8 cellular contexts compared by ENCODE assay signal in genomic region chr1:212286437-212287131, GRCh38. TPM values are rescaled to one million over a fixed set of nuclear protein-coding genes. Genes with fewer than 3 reads are reported as not detected.
DNase-seq lines count a peak whose midpoint lies in the region.

No MANE protein-coding gene starts in this region.

- H3K4me1 Mint-ChIP-seq in activated naive CD4-positive, alpha-beta T cell treated with anti-CD3 and anti-CD28 coated beads, Interleukin-2, amount 10 ng/mL, durations not matched to agents 7 days and 5 days: peaks cover 55% of the 10 kb centered on the region
- H3K4me1 Mint-ChIP-seq in dendritic cell treated with granulocyte-macrophage colony-stimulating factor and Interleukin-4, amounts not matched to agents 40 ng/mL and 50 ng/mL, for 4 days (ENCODE audit: low read depth): peaks cover 48% of the 10 kb centered on the region

- H3K27ac Mint-ChIP-seq in activated naive CD4-positive, alpha-beta T cell treated with anti-CD3 and anti-CD28 coated beads, Interleukin-2, amount 10 ng/mL, durations not matched to agents 7 days and 5 days: peak overlapping the region; percentile 100
- H3K27ac Mint-ChIP-seq in dendritic cell treated with granulocyte-macrophage colony-stimulating factor and Interleukin-4, amounts not matched to agents 40 ng/mL and 50 ng/mL, for 4 days: peak overlapping the region; percentile 89

- no peaks in the 10 kb centered on the region for H3K9me3 ChIP-seq in mucosa of stomach (ENCODE audit: control insufficient read depth, low read length)

- CTCF ChIA-PET in activated naive CD4-positive, alpha-beta T cell treated with anti-CD3 and anti-CD28 coated beads, Interleukin-2, amount 10 ng/mL, durations not matched to agents 7 days and 5 days (lab: Charles Lee): interaction anchor here (0.7 to 2.4 kb wide), 9 partner anchors 28 to 606 kb away, joined by 3 to 10 read pairs (median 4); partner anchors contain the start of genes DTL and INTS7

- peak overlapping the region; percentile 97 for H3K9ac ChIP-seq in mucosa of stomach (ENCODE audit: low read length)

- no peaks in the 10 kb centered on the region for H3K9me3 Mint-ChIP-seq in activated naive CD4-positive, alpha-beta T cell treated with anti-CD3 and anti-CD28 coated beads, Interleukin-2, amount 10 ng/mL, durations not matched to agents 7 days and 5 days
- H3K9me3 Mint-ChIP-seq in dendritic cell treated with granulocyte-macrophage colony-stimulating factor and Interleukin-4, amounts not matched to agents 40 ng/mL and 50 ng/mL, for 4 days: no peaks in the 10 kb centered on the region

- peak overlapping the region; percentile 93 for H3K4me3 ChIP-seq in mucosa of stomach (ENCODE audit: low read length)

- H3K4me3 Mint-ChIP-seq in activated naive CD4-positive, alpha-beta T cell treated with anti-CD3 and anti-CD28 coated beads, Interleukin-2, amount 10 ng/mL, durations not matched to agents 7 days and 5 days: peak overlapping the region; percentile 100
- peak overlapping the region; percentile 89 for H3K4me3 Mint-ChIP-seq in dendritic cell treated with granulocyte-macrophage colony-stimulating factor and Interleukin-4, amounts not matched to agents 40 ng/mL and 50 ng/mL, for 4 days

- H3K4me1 ChIP-seq in mucosa of stomach (ENCODE audit: control insufficient read depth, insufficient read depth, low read length): peaks cover 7% of the 10 kb centered on the region

- no peaks in the 10 kb centered on the region for H3K36me3 ChIP-seq in mucosa of stomach (ENCODE audit: control insufficient read depth, insufficient read depth, low read length)

- intact Hi-C loops in dendritic cell treated with granulocyte-macrophage colony-stimulating factor and Interleukin-4, amounts not matched to agents 40 ng/mL and 50 ng/mL, for 4 days (cut with micrococcal nuclease): no loop called here
- intact Hi-C loops in posterior vena cava (cut with DNase I): no loop called here

- no peaks in the 10 kb centered on the region for H3K27me3 ChIP-seq in mucosa of stomach (ENCODE audit: control insufficient read depth, insufficient read depth, low read length)

- peaks cover 6% of the 10 kb centered on the region for H3K27me3 Mint-ChIP-seq in activated naive CD4-positive, alpha-beta T cell treated with anti-CD3 and anti-CD28 coated beads, Interleukin-2, amount 10 ng/mL, durations not matched to agents 7 days and 5 days
- H3K27me3 Mint-ChIP-seq in dendritic cell treated with granulocyte-macrophage colony-stimulating factor and Interleukin-4, amounts not matched to agents 40 ng/mL and 50 ng/mL, for 4 days: no peaks in the 10 kb centered on the region

- H3K36me3 Mint-ChIP-seq in activated naive CD4-positive, alpha-beta T cell treated with anti-CD3 and anti-CD28 coated beads, Interleukin-2, amount 10 ng/mL, durations not matched to agents 7 days and 5 days: peaks cover 41% of the 10 kb centered on the region
- H3K36me3 Mint-ChIP-seq in dendritic cell treated with granulocyte-macrophage colony-stimulating factor and Interleukin-4, amounts not matched to agents 40 ng/mL and 50 ng/mL, for 4 days (ENCODE audit: low read depth): peaks cover 16% of the 10 kb centered on the region

- no peak for DNase-seq in activated naive CD4-positive, alpha-beta T cell treated with anti-CD3 and anti-CD28 coated beads, Interleukin-2, amount 10 ng/mL, durations not matched to agents 7 days and 5 days
- DNase-seq in activated naive CD4-positive, alpha-beta T cell (lab: John Stamatoyannopoulos, UW): no peak
- DNase-seq in OCI-M1 (lab: John Stamatoyannopoulos, UW) (peak; percentile 79), posterior vena cava (ENCODE audit: low spot score) (no peak), COR-L47 (lab: John Stamatoyannopoulos, UW) (no peak), dedifferentiated amniotic fluid mesenchymal stem cell (ENCODE audit: extremely low spot score) (no peak)

RNA-seq across cellular contexts. Expression of gene PPP2R5A, which starts 1.4 kb away (rescaled TPM):
- total RNA-seq in posterior vena cava: 10 to 100 TPM; 38.5 to 47.2 TPM
